ENCODE assay signal across 18 cellular contexts in genomic region chr2:46538393-46538792, GRCh38. TPM values are rescaled to one million over a fixed set of nuclear protein-coding genes. Genes with fewer than 3 reads are reported as not detected.
DNase-seq lines count a peak whose midpoint lies in the region; ATAC-seq, FAIRE-seq and TF ChIP-seq lines count a peak whose summit lies in the region.
"Had no signal": no experiment of that assay in that cellular context is flagged by ENCODE, and none has a peak within 500 bp of the region (broad histone marks: within the 10 kb centered on the region; RNA-seq: fewer than 3 reads in every experiment).

No MANE protein-coding gene starts in this region.

- intact Hi-C loops in dendritic cell treated with granulocyte-macrophage colony-stimulating factor and Interleukin-4, amounts not matched to agents 40 ng/mL and 50 ng/mL, for 4 days (cut with micrococcal nuclease): no loop called here
- intact Hi-C loops in CD4-positive, alpha-beta T cell (cut with DNase I, micrococcal nuclease): loop anchor here in 1 of 2 experiments (5.0 kb wide), 1 partner anchor 886 kb away; the partner anchor contains the start of gene PRKCE

- TF ChIP-seq CTCF in CD4-positive, alpha-beta T cell (IDR thresholded peaks at IDR 0.05): no peak
- no peak for TF ChIP-seq CTCF in D721Med (IDR thresholded peaks at IDR 0.05; ENCODE audit: insufficient read depth, missing control alignments)

- H3K4me1 Mint-ChIP-seq in dendritic cell treated with granulocyte-macrophage colony-stimulating factor and Interleukin-4, amounts not matched to agents 40 ng/mL and 50 ng/mL, for 4 days (ENCODE audit: low read depth): peaks cover 83% of the 10 kb centered on the region
- H3K4me1 Mint-ChIP-seq in CD4-positive, alpha-beta T cell (ENCODE audit: low read depth): peaks cover 76% of the 10 kb centered on the region

- CTCF ChIA-PET in CD4-positive, alpha-beta T cell (lab: Charles Lee): no interaction called here

- DNase-seq in ELR (ENCODE audit: low read depth) (peak; percentile 20), NOMO-1 (lab: John Stamatoyannopoulos, UW; ENCODE audit: unreplicated experiment in 2 of 2) (peak; percentile 72 to 75), renal cortical epithelial cell (ENCODE audit: low read depth) (peak; percentile 65), NCI-H1930 (lab: John Stamatoyannopoulos, UW) (no peak), D721Med (ENCODE audit: insufficient read length, low spot score) (no peak)
- no peak for DNase-seq in CD4-positive, alpha-beta T cell
- DNase-seq in activated CD4-positive, alpha-beta T cell treated with anti-CD3 and anti-CD28 coated beads, Interleukin-2, amount 50 U/mL, for 4 hours: no peak
- DNase-seq: activated CD4-positive, CD25-positive, alpha-beta regulatory T cell treated with anti-CD3 and anti-CD28 coated beads, Interleukin-2, amount 50 U/mL, for 72 hours; activated T-cell treated with anti-CD3 and anti-CD28 coated beads, Interleukin-2, amount 50 U/mL, for 1 hour; CD4-positive, CD25-positive, alpha-beta regulatory T cell; effector CD8-positive, alpha-beta T cell; MG63; SK-N-SH; stimulated activated CD4-positive, alpha-beta T cell treated with anti-CD3 and anti-CD28 coated beads, Interleukin-4, amount 100 ng/mL, for 24 hours; stimulated activated naive CD8-positive, alpha-beta T cell treated with anti-CD3 and anti-CD28 coated beads, Interleukin-15, amount 100 ng/mL, for 72 hours had no signal

- no peaks in the 10 kb centered on the region for H3K9me3 ChIP-seq in CD4-positive, alpha-beta T cell (ENCODE audit: control insufficient read depth, low read length)
- H3K9me3 ChIP-seq: MG63, SK-N-SH had no signal

- no peak overlapping the region for H3K4me3 Mint-ChIP-seq in dendritic cell treated with granulocyte-macrophage colony-stimulating factor and Interleukin-4, amounts not matched to agents 40 ng/mL and 50 ng/mL, for 4 days
- no peak overlapping the region for H3K4me3 Mint-ChIP-seq in CD4-positive, alpha-beta T cell
- H3K4me3 Mint-ChIP-seq: stimulated activated naive CD8-positive, alpha-beta T cell treated with anti-CD3 and anti-CD28 coated beads, Interleukin-15, amount 100 ng/mL, for 72 hours had no signal

- ATAC-seq in CD4-positive, alpha-beta T cell (ENCODE audit: poor library complexity): no peak
- ATAC-seq: stimulated activated naive CD8-positive, alpha-beta T cell treated with anti-CD3 and anti-CD28 coated beads, Interleukin-15, amount 100 ng/mL, for 72 hours had no signal

- H3K27me3 Mint-ChIP-seq in dendritic cell treated with granulocyte-macrophage colony-stimulating factor and Interleukin-4, amounts not matched to agents 40 ng/mL and 50 ng/mL, for 4 days: no peaks in the 10 kb centered on the region
- H3K27me3 Mint-ChIP-seq in CD4-positive, alpha-beta T cell: no peaks in the 10 kb centered on the region
- H3K27me3 Mint-ChIP-seq: CD4-positive, CD25-positive, alpha-beta regulatory T cell; stimulated activated naive CD8-positive, alpha-beta T cell treated with anti-CD3 and anti-CD28 coated beads, Interleukin-15, amount 100 ng/mL, for 72 hours had no signal

- peaks cover 7% of the 10 kb centered on the region for H3K36me3 Mint-ChIP-seq in dendritic cell treated with granulocyte-macrophage colony-stimulating factor and Interleukin-4, amounts not matched to agents 40 ng/mL and 50 ng/mL, for 4 days (ENCODE audit: low read depth)
- H3K36me3 Mint-ChIP-seq in CD4-positive, alpha-beta T cell (ENCODE audit: low read depth): peaks cover 16% of the 10 kb centered on the region

- H3K27ac Mint-ChIP-seq in dendritic cell treated with granulocyte-macrophage colony-stimulating factor and Interleukin-4, amounts not matched to agents 40 ng/mL and 50 ng/mL, for 4 days: peak overlapping the region; percentile 66
- H3K27ac Mint-ChIP-seq in CD4-positive, alpha-beta T cell: no peak overlapping the region
- H3K27ac Mint-ChIP-seq: progenitor cell of endocrine pancreas; stimulated activated naive CD8-positive, alpha-beta T cell treated with anti-CD3 and anti-CD28 coated beads, Interleukin-15, amount 100 ng/mL, for 72 hours had no signal

- no peaks in the 10 kb centered on the region for H3K27me3 ChIP-seq in CD4-positive, alpha-beta T cell (ENCODE audit: control insufficient read depth, insufficient read depth, low read length)
- H3K27me3 ChIP-seq: MG63 had no signal

- no peak overlapping the region for H3K27ac ChIP-seq in CD4-positive, alpha-beta T cell (ENCODE audit: low read depth, low read length)

- no peak for FAIRE-seq in D721Med (lab: Jason Lieb, UNC)

- POLR2A ChIA-PET in CD4-positive, alpha-beta T cell (lab: Charles Lee): no interaction called here

- H3K9me3 Mint-ChIP-seq in dendritic cell treated with granulocyte-macrophage colony-stimulating factor and Interleukin-4, amounts not matched to agents 40 ng/mL and 50 ng/mL, for 4 days: no peaks in the 10 kb centered on the region
- H3K9me3 Mint-ChIP-seq in CD4-positive, alpha-beta T cell: no peaks in the 10 kb centered on the region
- H3K9me3 Mint-ChIP-seq: stimulated activated naive CD8-positive, alpha-beta T cell treated with anti-CD3 and anti-CD28 coated beads, Interleukin-15, amount 100 ng/mL, for 72 hours had no signal

RNA-seq across cellular contexts. Expression of gene RHOQ, which starts 3.9 kb away (rescaled TPM):
- total RNA-seq in renal cortical epithelial cell: 97.2 and 99.8 TPM in 2 replicates
- total RNA-seq in CD4-positive, alpha-beta T cell: 10 to 100 TPM; 15.1 to 16.5 TPM

RNA-seq across cellular contexts. Expression of gene ATP6V1E2, which starts 4.0 kb away (rescaled TPM):
- 2.3 and 5.2 TPM in 2 replicates for total RNA-seq in renal cortical epithelial cell
- 1 to 10 TPM; 6.0 to 7.1 TPM for total RNA-seq in CD4-positive, alpha-beta T cell

RNA-seq across cellular contexts. Expression of gene TMEM247, which starts 59.0 kb away (rescaled TPM):
- total RNA-seq in renal cortical epithelial cell: not detected in 2 replicates
- not detected for total RNA-seq in CD4-positive, alpha-beta T cell
- total RNA-seq: CD4-positive, CD25-positive, alpha-beta regulatory T cell; NCI-H460; progenitor cell of endocrine pancreas had no signal

Comparison
In these comparisons a context has a peak if more than half of its experiments do, and no peak if none do; other contexts are left out.
1. DNase-seq: peak in ELR (single experiment), NOMO-1 (2 of 2) and renal cortical epithelial cell (single experiment); none in NCI-H1930 (0 of 2), CD4-positive, alpha-beta T cell (0 of 10), activated CD4-positive, alpha-beta T cell treated with anti-CD3 and anti-CD28 coated beads, Interleukin-2, amount 50 U/mL, for 4 hours (0 of 2) and D721Med (single experiment).